Comparison of ENCODE assay signal across 8 cellular contexts in the genomic region with DNA sequence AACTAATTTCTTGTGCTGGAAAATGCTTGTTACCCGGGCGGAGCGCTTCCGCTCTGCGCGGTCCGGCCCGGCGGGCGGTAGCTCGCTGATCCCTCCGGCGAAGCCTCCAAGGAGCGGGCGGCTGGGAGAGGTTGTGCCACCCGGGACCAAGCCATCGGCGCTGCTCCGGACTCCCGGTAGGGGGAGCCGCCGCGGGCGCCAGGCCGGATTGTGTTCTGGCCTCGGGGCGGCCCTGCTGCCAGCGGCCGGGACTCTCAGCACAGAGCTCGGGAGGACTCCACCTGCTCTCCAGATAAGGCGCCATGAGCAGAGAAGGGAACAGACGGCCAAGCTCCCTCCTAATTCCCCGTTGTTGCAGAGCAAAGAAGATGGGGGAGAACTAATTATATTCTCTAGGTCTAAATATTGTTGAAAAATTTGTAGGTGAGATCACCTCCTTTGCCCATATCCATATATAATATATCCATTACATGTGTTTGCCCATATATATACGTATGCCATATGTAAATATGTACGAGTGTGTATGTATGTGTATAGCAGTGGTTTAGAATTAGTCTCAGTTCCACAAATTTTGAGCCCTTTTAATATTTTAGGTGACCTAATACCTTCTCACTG. TPM values are rescaled to one million over a fixed set of nuclear protein-coding genes. Genes with fewer than 3 reads are reported as not detected.
DNase-seq lines count a peak whose midpoint lies in the region; ATAC-seq, FAIRE-seq and TF ChIP-seq lines count a peak whose summit lies in the region.

No MANE protein-coding gene starts in this region.

- H3K4me1 ChIP-seq in A549 (no peaks in the 10 kb centered on the region), mammary epithelial cell (ENCODE audit: insufficient read depth, low read length) (no peaks in the 10 kb centered on the region), testis (peaks cover 6% of the 10 kb centered on the region)
- peaks cover 13% of the 10 kb centered on the region for H3K4me1 ChIP-seq in CD8-positive, alpha-beta T cell (ENCODE audit: insufficient read depth, low read length)

- FAIRE-seq in A549 (lab: Jason Lieb, UNC), result no peak

- H3K36me3 ChIP-seq in mammary epithelial cell (ENCODE audit: insufficient read depth, low read length) (no peaks in the 10 kb centered on the region), testis (ENCODE audit: low read depth, missing control alignments) (no peaks in the 10 kb centered on the region)
- no peaks in the 10 kb centered on the region for H3K36me3 ChIP-seq in CD8-positive, alpha-beta T cell (ENCODE audit: insufficient read depth, low read length)

- no peak overlapping the region for H3K27ac Mint-ChIP-seq in CD8-positive, alpha-beta T cell

- H3K4me3 ChIP-seq in A549 (peak overlapping the region; percentile 35), GM12865 (ENCODE audit: low read depth, low read length) (no peak overlapping the region), mammary epithelial cell (replicated peaks in 1 of 3; ENCODE audit: insufficient read depth in 1 of 3, low read depth in 2 of 3, low read length in 3 of 3) (no peak overlapping the region), testis (peak overlapping the region; percentile 5 to 31)
- H3K4me3 ChIP-seq in CD8-positive, alpha-beta T cell (ENCODE audit: low read depth, low read length), result no peak overlapping the region

- peaks cover 16% of the 10 kb centered on the region for H3K4me1 Mint-ChIP-seq in CD8-positive, alpha-beta T cell (ENCODE audit: low read depth)

- H2AFZ ChIP-seq in mammary epithelial cell (ENCODE audit: low read depth, low read length), result no peak overlapping the region

- H3K4me2 ChIP-seq in A549 (peak overlapping the region; percentile 86), mammary epithelial cell (ENCODE audit: insufficient read depth, low read depth, low read length) (peak overlapping the region; percentile 34)

- peak in 1 of 2 experiments; percentile 46; a peak in 2 of 5 replicates for TF ChIP-seq RAD21 in A549 (conservative IDR thresholded peaks at IDR 0.05 in 1 of 2, IDR thresholded peaks at IDR 0.05 in 1 of 2)

- CTCF ChIA-PET in A549 (lab: Yijun Ruan, JAX), result interaction anchor here (0.6 to 4.7 kb wide), 15 partner anchors 8 to 1175 kb away, joined by 3 to 31 read pairs (median 4); no protein-coding TSS in a partner anchor
- CTCF ChIA-PET in mammary epithelial cell (lab: Charles Lee; ENCODE audit: low non-redundant PET), result interaction anchor here (0.6 kb wide), 1 partner anchor 1093 kb away, joined by 7 read pairs; no protein-coding TSS in a partner anchor
- CTCF ChIA-PET in CD8-positive, alpha-beta T cell (lab: Charles Lee), result interaction anchor here (0.9 kb wide), 1 partner anchor 14 kb away, joined by 4 read pairs; no protein-coding TSS in a partner anchor

- ATAC-seq in A549, result peak; percentile 97 to 99
- peak; percentile 68 for ATAC-seq in HG03095 (IDR thresholded peaks at IDR 0.05; ENCODE audit: unreplicated experiment)
- ATAC-seq in CD8-positive, alpha-beta T cell, result no peak

- no peaks in the 10 kb centered on the region for H3K79me2 ChIP-seq in mammary epithelial cell (ENCODE audit: insufficient read depth, low read length)

- BruUV-seq in mammary epithelial cell (replicated peaks; lab: Mats Ljungman, UMichigan), result no TSS peak

- H3K9me3 Mint-ChIP-seq in CD8-positive, alpha-beta T cell, result no peaks in the 10 kb centered on the region

- dilution Hi-C loops in mammary epithelial cell (cut with HindIII; ENCODE audit: low sequenced_read_pairs), result no loop called here

- intact Hi-C loops in mammary epithelial cell (cut with micrococcal nuclease) (no loop called here), testis (cut with DNase I; ENCODE audit: low total_unique reads) (no loop called here)
- intact Hi-C loops in CD8-positive, alpha-beta T cell (cut with DNase I, micrococcal nuclease), result no loop called here

- no peak overlapping the region for H3K4me3 Mint-ChIP-seq in CD8-positive, alpha-beta T cell

- POLR2A ChIA-PET in A549 (lab: Yijun Ruan, JAX), result interaction anchor here (1.2 to 2.3 kb wide), 2 partner anchors 12 to 39 kb away, joined by 3 to 15 read pairs; no protein-coding TSS in a partner anchor
- POLR2A ChIA-PET in CD8-positive, alpha-beta T cell (lab: Charles Lee), result interaction anchor here (0.7 kb wide), 1 partner anchor 14 kb away, joined by 3 read pairs; no protein-coding TSS in a partner anchor

- H3K9ac ChIP-seq in mammary epithelial cell (ENCODE audit: insufficient read depth, low read length), result no peak overlapping the region

- DNase-seq in A549 (ENCODE audit: low read depth in 1 of 2, low spot score in 1 of 2) (peak in 1 of 2 experiments; percentile 71), GM12865 (ENCODE audit: low read depth) (peak; percentile 38), NCI-H69 (lab: John Stamatoyannopoulos, UW) (peak; percentile 86), mammary epithelial cell (no peak), kidney glomerular epithelial cell (lab: John Stamatoyannopoulos, UW) (peak; percentile 41), testis (peak; percentile 77)
- DNase-seq in CD8-positive, alpha-beta T cell, result no peak

- TF ChIP-seq CTCF in A549 (IDR thresholded peaks at IDR 0.05) (peak; percentile 69), GM12865 (IDR thresholded peaks at IDR 0.05; ENCODE audit: insufficient read depth, low read depth, low read length, missing control alignments) (peak; percentile 52), mammary epithelial cell (conservative IDR thresholded peaks at IDR 0.05 in 1 of 2, IDR thresholded peaks at IDR 0.05 in 1 of 2; ENCODE audit: extremely low read depth in 1 of 2, insufficient read depth in 1 of 2, low read depth in 1 of 2, low read length in 2 of 2) (peak; percentile 23 to 45), testis (IDR thresholded peaks at IDR 0.05) (peak in 2 of 3 experiments; percentile 51 to 65)
- no peak for TF ChIP-seq CTCF in CD8-positive, alpha-beta T cell (IDR thresholded peaks at IDR 0.05)

- in situ Hi-C loops in mammary epithelial cell (cut with MboI; ENCODE audit: low sequenced_read_pairs in 2 of 2), result no loop called here

- H3K27ac ChIP-seq in A549 (peak overlapping the region in 1 of 2 experiments; percentile 80; a peak in 3 of 6 replicates), mammary epithelial cell (ENCODE audit: insufficient read depth, low read depth, low read length) (no peak overlapping the region), testis (no peak overlapping the region)
- no peak overlapping the region for H3K27ac ChIP-seq in CD8-positive, alpha-beta T cell (ENCODE audit: low read depth, low read length)

- no peak for TF ChIP-seq EP300 in A549 (IDR thresholded peaks at IDR 0.05)

- H4K20me1 ChIP-seq in mammary epithelial cell (ENCODE audit: insufficient read depth, low read length), result no peaks in the 10 kb centered on the region

- TF ChIP-seq POLR2A in A549 (IDR thresholded peaks at IDR 0.05; ENCODE audit: low read length), result no peak
- TF ChIP-seq POLR2A in testis (IDR thresholded peaks at IDR 0.05), result no peak

- WGBS in A549 (ENCODE audit: missing lambda C conversion rate), result 14% methylated on average over 19 of the region's 35 CpGs
- 21% methylated on average over 17 of the region's 35 CpGs for WGBS in mammary epithelial cell (ENCODE audit: low coverage, missing lambda C conversion rate)
- 5 to 13% methylated on average over 15 to 34 of the region's 35 CpGs for WGBS in testis, 2 donors

- H3K27me3 ChIP-seq in mammary epithelial cell (ENCODE audit: insufficient read depth, low read length) (peaks cover 63% of the 10 kb centered on the region), testis (no peaks in the 10 kb centered on the region)
- H3K27me3 ChIP-seq in CD8-positive, alpha-beta T cell (ENCODE audit: insufficient read depth, low read length), result peaks cover 48% of the 10 kb centered on the region

- no peaks in the 10 kb centered on the region for H3K36me3 Mint-ChIP-seq in CD8-positive, alpha-beta T cell

- H3K9me3 ChIP-seq in A549 (no peaks in the 10 kb centered on the region), mammary epithelial cell (replicated peaks; ENCODE audit: insufficient read depth, low read length) (no peaks in the 10 kb centered on the region), testis (no peaks in the 10 kb centered on the region)
- H3K9me3 ChIP-seq in CD8-positive, alpha-beta T cell (ENCODE audit: low read length), result no peaks in the 10 kb centered on the region

- H3K27me3 Mint-ChIP-seq in CD8-positive, alpha-beta T cell (ENCODE audit: low read depth), result peaks cover 76% of the 10 kb centered on the region

TF ChIP-seq in A549, 52 proteins besides CTCF, POLR2A, EP300 and RAD21:
- TF ChIP-seq HOXA7 (CRISPR knock-in tag; IDR thresholded peaks at IDR 0.05) (no peak), SMC3 (IDR thresholded peaks at IDR 0.05) (peak; percentile 60), CBX8 (IDR thresholded peaks at IDR 0.05) (no peak)
- TF ChIP-seq, protein P1, sequence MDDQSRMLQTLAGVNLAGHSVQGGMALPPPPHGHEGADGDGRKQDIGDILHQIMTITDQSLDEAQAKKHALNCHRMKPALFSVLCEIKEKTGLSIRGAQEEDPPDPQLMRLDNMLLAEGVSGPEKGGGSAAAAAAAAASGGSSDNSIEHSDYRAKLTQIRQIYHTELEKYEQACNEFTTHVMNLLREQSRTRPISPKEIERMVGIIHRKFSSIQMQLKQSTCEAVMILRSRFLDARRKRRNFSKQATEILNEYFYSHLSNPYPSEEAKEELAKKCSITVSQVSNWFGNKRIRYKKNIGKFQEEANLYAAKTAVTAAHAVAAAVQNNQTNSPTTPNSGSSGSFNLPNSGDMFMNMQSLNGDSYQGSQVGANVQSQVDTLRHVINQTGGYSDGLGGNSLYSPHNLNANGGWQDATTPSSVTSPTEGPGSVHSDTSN (IDR thresholded peaks at IDR 0.05), result no peak
- TF ChIP-seq, protein P2, sequence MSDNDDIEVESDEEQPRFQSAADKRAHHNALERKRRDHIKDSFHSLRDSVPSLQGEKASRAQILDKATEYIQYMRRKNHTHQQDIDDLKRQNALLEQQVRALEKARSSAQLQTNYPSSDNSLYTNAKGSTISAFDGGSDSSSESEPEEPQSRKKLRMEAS (IDR thresholded peaks at IDR 0.05), result peak; percentile 31; the same call in 1 of the 2 replicates

RNA-seq across cellular contexts. Expression of gene SATB2, which starts 13.8 kb away (rescaled TPM):
- polyA plus RNA-seq in A549 (2011; rRNA removed) (3.4 and 4.0 TPM in 2 replicates), A549 (2017; fragmentation: RNase III; extraction: RNeasy Plus Mini Kit Qiagen cat#74134 plus additional on column Dnase treatment) (1.6 to 2.3 TPM (median 1.9 TPM) in 3 replicates), mammary epithelial cell (1.1 TPM), testis (ENCODE audit: insufficient read depth, low read depth, low replicate concordance) (5.1 TPM)
- 2.2 TPM in 2 replicates for polyA plus RNA-seq in A549 (2012; cell fraction: cytosol; rRNA removed)
- polyA plus RNA-seq in A549 (2012; cell fraction: nucleus; rRNA removed), result 6.4 and 7.4 TPM in 2 replicates
- polyA minus RNA-seq in A549 (2011; rRNA and poly(A)+ RNA removed), result 15.0 and 16.5 TPM in 2 replicates
- total RNA-seq in mammary epithelial cell (10 to 100 TPM in 1 of 2 donors, 1 to 10 TPM in 1; 7.5 to 13.7 TPM), testis (10 to 100 TPM; 14.1 to 15.1 TPM)
- 1.8 TPM for polyA minus RNA-seq in mammary epithelial cell
- not detected for total RNA-seq in CD8-positive, alpha-beta T cell

Comparison
In these comparisons a context has a peak if more than half of its experiments do, and no peak if none do; other contexts are left out.
1. DNase-seq: peak in GM12865 (single experiment), NCI-H69 (single experiment), kidney glomerular epithelial cell (single experiment) and testis (single experiment); none in mammary epithelial cell (single experiment) and CD8-positive, alpha-beta T cell (0 of 7).
2. H3K4me3 ChIP-seq: peak in A549 (single experiment) and testis (2 of 2); none in GM12865 (single experiment), mammary epithelial cell (0 of 3) and CD8-positive, alpha-beta T cell (single experiment).
3. RNA of gene SATB2, which starts 13.8 kb away (total RNA-seq): 14.1 to 15.1 TPM in testis and 7.5 to 13.7 TPM in mammary epithelial cell; not detected in CD8-positive, alpha-beta T cell; every median in the first group is over 4 times any median in the second.